Comparison of ENCODE assay signal across 8 cellular contexts in the genomic region with DNA sequence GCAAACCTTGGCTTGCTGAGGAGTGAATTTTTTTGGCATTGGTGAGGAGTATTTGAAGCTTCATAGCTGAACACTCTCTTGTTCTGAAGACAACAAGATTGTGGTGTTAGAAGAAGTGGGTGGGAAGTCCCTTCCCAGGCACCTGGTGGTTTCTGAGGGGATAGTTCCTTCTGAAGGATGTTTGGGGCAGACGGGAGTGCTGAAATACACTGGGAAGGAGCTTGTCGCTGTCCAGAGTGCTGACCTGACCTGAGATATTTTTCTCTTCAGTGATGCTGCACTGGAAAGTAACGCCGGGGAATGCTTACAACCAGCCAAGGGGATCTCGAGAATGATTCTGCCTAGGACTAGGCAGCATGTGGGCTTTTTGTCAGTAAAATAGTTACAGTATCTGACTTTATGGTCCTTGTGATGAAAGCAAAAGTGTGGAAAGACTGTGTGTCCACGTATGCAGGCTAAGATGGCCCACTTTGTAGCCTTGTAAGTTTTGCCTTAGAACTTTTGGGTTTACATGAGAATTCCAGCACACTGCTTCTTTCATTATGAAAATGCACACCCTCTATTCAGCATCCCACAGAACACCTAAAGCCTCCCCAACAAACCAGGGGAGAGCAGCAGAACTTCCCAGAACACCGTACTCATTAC. TPM values are rescaled to one million over a fixed set of nuclear protein-coding genes. Genes with fewer than 3 reads are reported as not detected.
DNase-seq lines count a peak whose midpoint lies in the region; ATAC-seq and TF ChIP-seq lines count a peak whose summit lies in the region.

No MANE protein-coding gene starts in this region.

- no peak overlapping the region for H3K27ac Mint-ChIP-seq in mesothelial cell of epicardium

- H3K9me3 Mint-ChIP-seq in mesothelial cell of epicardium: no peaks in the 10 kb centered on the region

- no peak overlapping the region for H3K4me3 Mint-ChIP-seq in mesothelial cell of epicardium

- CTCF ChIA-PET in GM10248 (lab: Yijun Ruan, JAX): interaction anchor here (1.5 to 3.9 kb wide), 2 partner anchors 10 to 31 kb away, joined by 4 to 19 read pairs; no protein-coding TSS in a partner anchor

- ATAC-seq in GM21367 (IDR thresholded peaks at IDR 0.05; ENCODE audit: unreplicated experiment): no peak

- DNase-seq in GM10248 (ENCODE audit: extremely low spot score): peak; percentile 32
- DNase-seq in NCI-H1048 (lab: John Stamatoyannopoulos, UW): peak; percentile 16
- DNase-seq in cardiac fibroblast (ENCODE audit: low read depth in 2 of 2): peak; percentile 54 to 65
- DNase-seq in mesothelial cell of epicardium (ENCODE audit: low spot score in 2 of 2, unreplicated experiment in 2 of 2): peak; percentile 50 to 81
- no peak for DNase-seq in GOT3 (lab: John Stamatoyannopoulos, UW)
- DNase-seq in NCI-H1092 (lab: John Stamatoyannopoulos, UW): no peak
- no peak for DNase-seq in NCI-H128 (lab: John Stamatoyannopoulos, UW; ENCODE audit: unreplicated experiment)

- peaks cover 31% of the 10 kb centered on the region for H3K27me3 Mint-ChIP-seq in mesothelial cell of epicardium (ENCODE audit: low read depth)

- POLR2A ChIA-PET in GM10248 (lab: Yijun Ruan, JAX): no interaction called here

- TF ChIP-seq CTCF in GM10248 (IDR thresholded peaks at IDR 0.05; ENCODE audit: control extremely low read depth, extremely low read depth, low read depth, missing control alignments) (no peak), cardiac fibroblast (IDR thresholded peaks at IDR 0.05; ENCODE audit: low read depth, low read length) (no peak), mesothelial cell of epicardium (IDR thresholded peaks at IDR 0.05; ENCODE audit: unreplicated experiment) (no peak)

- no peaks in the 10 kb centered on the region for H3K4me1 Mint-ChIP-seq in mesothelial cell of epicardium

- H3K4me3 ChIP-seq in cardiac fibroblast (replicated peaks in 1 of 2; ENCODE audit: low read depth in 2 of 2, low read length in 2 of 2): no peak overlapping the region

- no peaks in the 10 kb centered on the region for H3K36me3 Mint-ChIP-seq in mesothelial cell of epicardium

RNA-seq across cellular contexts. Expression of a gene that starts 33.1 kb away (rescaled TPM):
- 0.35 to 0.72 TPM (median 0.72 TPM) in 3 replicates for total RNA-seq in mesothelial cell of epicardium

Comparison
In these comparisons a context has a peak if more than half of its experiments do, and no peak if none do; other contexts are left out.
1. DNase-seq: peak in GM10248 (single experiment), NCI-H1048 (single experiment), cardiac fibroblast (2 of 2) and mesothelial cell of epicardium (2 of 2); none in GOT3 (single experiment), NCI-H1092 (single experiment) and NCI-H128 (single experiment).